In genomic region chr1:50251592-50252165, GRCh38 we compare ENCODE assay signal across 9 cellular contexts.
DNase-seq lines count a peak whose midpoint lies in the region; ATAC-seq, FAIRE-seq and TF ChIP-seq lines count a peak whose summit lies in the region.
"Had no signal": no experiment of that assay in that cellular context is flagged by ENCODE, and none has a peak within 500 bp of the region (broad histone marks: within the 10 kb centered on the region; RNA-seq: fewer than 3 reads in every experiment).

No MANE protein-coding gene starts in this region.

- no peak for FAIRE-seq in K562 (lab: Jason Lieb, UNC)
- FAIRE-seq: endometrium had no signal

- no peak overlapping the region for H3K9ac ChIP-seq in HUES64 (ENCODE audit: low read depth, low read length)
- no peak overlapping the region for H3K9ac ChIP-seq in K562 (ENCODE audit: insufficient read depth in 1 of 2, low read depth in 2 of 2, low read length in 2 of 2)

- H3K4me3 ChIP-seq in HUES64 (ENCODE audit: low read length) (peak overlapping the region; percentile 27; the same call in 1 of the 2 replicates), K562 (no peak overlapping the region), lower lobe of right lung (no peak overlapping the region), right cardiac atrium (ENCODE audit: low read length) (no peak overlapping the region)

- DNase-seq in DMS79 (lab: John Stamatoyannopoulos, UW) (peak; percentile 14), K562 (ENCODE audit: extremely low read depth in 1 of 4, low spot score in 3 of 4) (no peak), lower lobe of right lung (no peak), NK-92 (lab: John Stamatoyannopoulos, UW; ENCODE audit: unreplicated experiment) (no peak), right cardiac atrium (no peak)
- DNase-seq in activated effector memory CD4-positive, alpha-beta T cell treated with Interleukin-2 at 50 U/mL for 16 hours: no peak

- no peak for TF ChIP-seq EP300 in K562 (IDR thresholded peaks at IDR 0.05; ENCODE audit: low read length)

- H3K9me1 ChIP-seq in K562 (ENCODE audit: control insufficient read depth, insufficient read depth, low read length): no peaks in the 10 kb centered on the region

- POLR2A ChIA-PET in K562 (lab: Yijun Ruan, JAX): no interaction called here

- TF ChIP-seq RAD21 in K562 (CRISPR knock-in tag; conservative IDR thresholded peaks at IDR 0.05 in 1 of 2, IDR thresholded peaks at IDR 0.05 in 1 of 2): no peak

- TF ChIP-seq CTCF in K562 (IDR thresholded peaks at IDR 0.05 in 2 of 3, conservative IDR thresholded peaks at IDR 0.05 in 1 of 3; ENCODE audit: insufficient read depth in 2 of 3, low read depth in 1 of 3, low read length in 3 of 3) (no peak), lower lobe of right lung (IDR thresholded peaks at IDR 0.05) (no peak)

- H3K27ac ChIP-seq in HUES64 (ENCODE audit: low read depth, low read length) (no peak overlapping the region), K562 (ENCODE audit: extremely low read depth, low read depth, low read length) (no peak overlapping the region), lower lobe of right lung (no peak overlapping the region), right cardiac atrium (ENCODE audit: low read length) (no peak overlapping the region)

- H3K27me3 ChIP-seq in HUES64 (ENCODE audit: insufficient read depth, low read length) (peaks cover 6% of the 10 kb centered on the region; the same call in 1 of the 2 replicates), K562 (ENCODE audit: control insufficient read depth in 2 of 2, insufficient read depth in 2 of 2, low read length in 2 of 2) (no peaks in the 10 kb centered on the region), lower lobe of right lung (ENCODE audit: low read depth) (peaks cover 9% of the 10 kb centered on the region), right cardiac atrium (ENCODE audit: control insufficient read depth, insufficient read depth) (no peaks in the 10 kb centered on the region)

- in situ Hi-C loops in K562 (cut with MboI): no loop called here

- H3K4me1 ChIP-seq in HUES64 (ENCODE audit: insufficient read depth, low read length) (no peaks in the 10 kb centered on the region), K562 (replicated peaks in 1 of 2; ENCODE audit: control insufficient read depth in 2 of 2, insufficient read depth in 2 of 2, low read length in 2 of 2) (no peaks in the 10 kb centered on the region), lower lobe of right lung (no peaks in the 10 kb centered on the region), right cardiac atrium (ENCODE audit: control insufficient read depth, insufficient read depth, low read length) (no peaks in the 10 kb centered on the region)

- ATAC-seq in GM21526 (IDR thresholded peaks at IDR 0.05; ENCODE audit: low FRiP score, unreplicated experiment): peak; percentile 83
- no peak for ATAC-seq in K562
- no peak for ATAC-seq in lower lobe of right lung
- no peak for ATAC-seq in right cardiac atrium

- H3K9me3 ChIP-seq in HUES64 (ENCODE audit: insufficient read depth, low read depth, low read length) (no peaks in the 10 kb centered on the region), K562 (replicated peaks; ENCODE audit: control insufficient read depth, insufficient read depth, low read depth, low read length) (no peaks in the 10 kb centered on the region), lower lobe of right lung (no peaks in the 10 kb centered on the region), right cardiac atrium (ENCODE audit: control insufficient read depth, low read length) (no peaks in the 10 kb centered on the region)

- H3K79me2 ChIP-seq in K562 (ENCODE audit: control insufficient read depth, insufficient read depth, low read length): no peaks in the 10 kb centered on the region

- CTCF ChIA-PET in K562 (lab: Yijun Ruan, JAX; ENCODE audit: low intra/inter-chr PET ratio): no interaction called here

- H2AFZ ChIP-seq in K562 (ENCODE audit: low read depth, low read length): no peak overlapping the region

- 58% methylated on average over 13 of the region's 13 CpGs for WGBS in HUES64
- WGBS in K562 (ENCODE audit: insufficient coverage, low coverage, missing lambda C conversion rate): under 1% methylated on average over 13 of the region's 13 CpGs
- WGBS in right cardiac atrium: 1% methylated on average over 13 of the region's 13 CpGs

- H4K20me1 ChIP-seq in K562 (replicated peaks; ENCODE audit: control insufficient read depth, insufficient read depth, low read length): no peaks in the 10 kb centered on the region

- H3K4me2 ChIP-seq in K562 (ENCODE audit: insufficient read depth, low read length): no peak overlapping the region

- BruUV-seq in K562 (replicated peaks; lab: Mats Ljungman, UMichigan): no TSS peak

- intact Hi-C loops in K562 (cut with micrococcal nuclease): loop anchor here (5.0 kb wide), 1 partner anchor 1819 kb away; no protein-coding TSS in a partner anchor
- intact Hi-C loops in lower lobe of right lung (cut with DNase I): no loop called here
- intact Hi-C loops in right cardiac atrium (cut with DNase I): no loop called here

- H3K36me3 ChIP-seq in HUES64 (ENCODE audit: insufficient read depth, low read length): no peaks in the 10 kb centered on the region
- H3K36me3 ChIP-seq in K562 (ENCODE audit: control insufficient read depth, insufficient read depth, low read length): no peaks in the 10 kb centered on the region
- no peaks in the 10 kb centered on the region for H3K36me3 ChIP-seq in lower lobe of right lung

- no peak for TF ChIP-seq POLR2A in K562 (conservative IDR thresholded peaks at IDR 0.05)

TF ChIP-seq in K562, 482 proteins besides CTCF, POLR2A, EP300 and RAD21:
- TF ChIP-seq ZHX1 (conservative IDR thresholded peaks at IDR 0.05; ENCODE audit: low read length) (no peak), RFX1 (IDR thresholded peaks at IDR 0.05) (peak; percentile 50)
